Comparison of ENCODE assay signal across 8 cellular contexts in genomic region chr14:61101803-61102548, GRCh38.
A peak's percentile ranks its signal among the peaks of the same experiment; 100 is the strongest.
DNase-seq lines count a peak whose midpoint lies in the region; ATAC-seq and TF ChIP-seq lines count a peak whose summit lies in the region.

No MANE protein-coding gene starts in this region.

- H3K27ac Mint-ChIP-seq in activated CD4-positive, alpha-beta memory T cell treated with anti-CD3 and anti-CD28 coated beads for 36 hours, result peak overlapping the region; percentile 59

- peaks cover 11% of the 10 kb centered on the region for H3K36me3 Mint-ChIP-seq in activated CD4-positive, alpha-beta memory T cell treated with anti-CD3 and anti-CD28 coated beads for 36 hours

- no CpG with 5 or more reads among the region's 4 CpGs for WGBS in iPS DF 6.9 (ENCODE audit: insufficient coverage, insufficient read length)

- H3K27ac ChIP-seq in iPS DF 6.9 (ENCODE audit: low read length), result no peak overlapping the region
- H3K27ac ChIP-seq in upper lobe of right lung, result peak overlapping the region; percentile 48

- peaks cover 30% of the 10 kb centered on the region for H3K4me1 Mint-ChIP-seq in activated CD4-positive, alpha-beta memory T cell treated with anti-CD3 and anti-CD28 coated beads for 36 hours (ENCODE audit: low read depth)

- H3K4me3 ChIP-seq in iPS DF 6.9 (ENCODE audit: low read length) (no peak overlapping the region), upper lobe of right lung (no peak overlapping the region)

- no peak for TF ChIP-seq CTCF in upper lobe of right lung (IDR thresholded peaks at IDR 0.05)

- POLR2A ChIA-PET in activated CD4-positive, alpha-beta memory T cell treated with anti-CD3 and anti-CD28 coated beads for 36 hours (lab: Charles Lee), result no interaction called here

- no peaks in the 10 kb centered on the region for H3K27me3 ChIP-seq in iPS DF 6.9 (ENCODE audit: control insufficient read depth, insufficient read depth, low read length)
- H3K27me3 ChIP-seq in upper lobe of right lung, result no peaks in the 10 kb centered on the region

- no peaks in the 10 kb centered on the region for H3K36me3 ChIP-seq in iPS DF 6.9 (ENCODE audit: control insufficient read depth, insufficient read depth, low read length)
- H3K36me3 ChIP-seq in upper lobe of right lung, result no peaks in the 10 kb centered on the region

- DNase-seq in Right ventricle myocardium superior (no peak), Right ventricle myocardium inferior (ENCODE audit: missing footprints) (no peak), iPS DF 6.9 (ENCODE audit: low read depth, low spot score) (peak; percentile 60), upper lobe of right lung (no peak), DMS79 (lab: John Stamatoyannopoulos, UW) (no peak)
- no peak for DNase-seq in activated CD4-positive, alpha-beta memory T cell treated with anti-CD3 and anti-CD28 coated beads for 36 hours

- H3K9me3 Mint-ChIP-seq in activated CD4-positive, alpha-beta memory T cell treated with anti-CD3 and anti-CD28 coated beads for 36 hours, result peaks cover 14% of the 10 kb centered on the region

- CTCF ChIA-PET in activated CD4-positive, alpha-beta memory T cell treated with anti-CD3 and anti-CD28 coated beads for 36 hours (lab: Charles Lee), result no interaction called here

- peak; percentile 53 for ATAC-seq in Right ventricle myocardium superior (ENCODE audit: poor library complexity)
- no peak for ATAC-seq in Right ventricle myocardium inferior
- ATAC-seq in upper lobe of right lung, result peak; percentile 58
- ATAC-seq in GM18519 (IDR thresholded peaks at IDR 0.05; ENCODE audit: low FRiP score, unreplicated experiment), result no peak
- no peak for ATAC-seq in HG02623 (IDR thresholded peaks at IDR 0.05; ENCODE audit: unreplicated experiment)

- intact Hi-C loops in Right ventricle myocardium superior (cut with DNase I) (no loop called here), Right ventricle myocardium inferior (cut with DNase I) (no loop called here), upper lobe of right lung (cut with DNase I) (no loop called here)
- intact Hi-C loops in activated CD4-positive, alpha-beta memory T cell treated with anti-CD3 and anti-CD28 coated beads for 36 hours (cut with micrococcal nuclease), result loop anchor here (1.0 kb wide), 2 partner anchors 12 to 76 kb away; no protein-coding TSS in a partner anchor

- H3K4me1 ChIP-seq in iPS DF 6.9 (ENCODE audit: control insufficient read depth, insufficient read depth, low read length) (peaks cover 7% of the 10 kb centered on the region; the same call in 1 of the 2 replicates), upper lobe of right lung (peaks cover 27% of the 10 kb centered on the region)

- H3K27me3 Mint-ChIP-seq in activated CD4-positive, alpha-beta memory T cell treated with anti-CD3 and anti-CD28 coated beads for 36 hours, result no peaks in the 10 kb centered on the region

- H3K4me3 Mint-ChIP-seq in activated CD4-positive, alpha-beta memory T cell treated with anti-CD3 and anti-CD28 coated beads for 36 hours, result no peak overlapping the region

- H3K9me3 ChIP-seq in iPS DF 6.9 (ENCODE audit: control insufficient read depth, insufficient read depth, low read length) (peaks cover 2% of the 10 kb centered on the region; the same call in 1 of the 2 replicates), upper lobe of right lung (no peaks in the 10 kb centered on the region)

Comparison
In these comparisons a context has a peak if more than half of its experiments do, and no peak if none do; other contexts are left out.
1. ATAC-seq: peak in Right ventricle myocardium superior (single experiment) and upper lobe of right lung (single experiment); none in Right ventricle myocardium inferior (single experiment), GM18519 (single experiment) and HG02623 (single experiment).